20 cellular contexts compared by ENCODE assay signal in the genomic region with DNA sequence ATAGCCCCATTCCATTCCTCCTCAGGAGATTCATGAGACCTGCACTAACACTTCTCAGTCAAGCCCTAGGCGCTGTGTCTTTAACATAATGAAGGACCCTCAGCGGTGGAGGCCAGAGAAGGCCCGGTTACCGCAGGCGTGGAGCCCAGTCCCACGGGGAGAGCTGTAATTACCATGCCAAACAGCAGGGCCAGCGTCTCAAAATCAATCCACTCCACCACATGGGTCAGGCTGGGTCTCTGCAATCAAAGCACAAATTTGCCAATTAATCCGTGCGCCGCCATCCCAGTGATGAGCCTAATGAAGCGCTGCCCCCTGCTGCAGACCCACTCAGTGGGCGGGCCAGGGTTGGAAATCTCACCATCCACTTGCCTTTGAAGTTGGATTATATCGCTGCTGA.
"Had no signal": no experiment of that assay in that cellular context is flagged by ENCODE, and none has a peak within 500 bp of the region (broad histone marks: within the 10 kb centered on the region; RNA-seq: fewer than 3 reads in every experiment).

No MANE protein-coding gene starts in this region.

- DNase-seq: activated CD4-positive, alpha-beta T cell treated with anti-CD3 and anti-CD28 coated beads, Interleukin-2, amount 10 ng/mL, durations not matched to agents 7 days and 5 days; activated CD8-positive, alpha-beta T cell treated with anti-CD3 and anti-CD28 coated beads, Interleukin-2, amount 10 ng/mL, durations not matched to agents 7 days and 5 days; activated naive CD8-positive, alpha-beta T cell treated with anti-CD3 and anti-CD28 coated beads for 36 hours; heart left ventricle; immature natural killer cell; kidney glomerular epithelial cell; left ventricle myocardium superior; mammary epithelial cell; midbrain; natural killer cell; ovary; psoas muscle; stimulated activated CD4-positive, alpha-beta T cell treated with anti-CD3 and anti-CD28 coated beads, Interleukin-12 subunit alpha, Interleukin-12 subunit beta, amount 100 ng/mL, for 4 hours; stimulated activated CD4-positive, alpha-beta T cell treated with anti-CD3 and anti-CD28 coated beads, Interleukin-4, amount 100 ng/mL, for 4 hours; stimulated activated naive CD8-positive, alpha-beta T cell treated with anti-CD3 and anti-CD28 coated beads, Interleukin-15, Interleukin-2, amounts not matched to agents 100 U/mL and 50 U/mL, for 24 hours; tibial artery had no signal

- H3K27ac ChIP-seq: coronary artery, gastroesophageal sphincter, heart left ventricle, neutrophil, ovary, psoas muscle, right atrium auricular region, tibial artery had no signal

- H3K36me3 ChIP-seq: gastroesophageal sphincter, heart left ventricle, neutrophil, ovary, right atrium auricular region had no signal

- H3K9me3 ChIP-seq: gastroesophageal sphincter, heart left ventricle, neutrophil, ovary, psoas muscle, right atrium auricular region, tibial artery had no signal

- H3K4me3 ChIP-seq: coronary artery, gastroesophageal sphincter, heart left ventricle, ovary, psoas muscle, right atrium auricular region, tibial artery had no signal

- H3K4me1 ChIP-seq: gastroesophageal sphincter, heart left ventricle, psoas muscle, right atrium auricular region, tibial artery had no signal

- H3K27me3 ChIP-seq: neutrophil, ovary, right atrium auricular region, tibial artery had no signal
